ENCODE assay signal across 8 cellular contexts in genomic region chr19:48469056-48469881, GRCh38. TPM values are rescaled to one million over a fixed set of nuclear protein-coding genes. Genes with fewer than 3 reads are reported as not detected.
DNase-seq lines count a peak whose midpoint lies in the region; ATAC-seq and TF ChIP-seq lines count a peak whose summit lies in the region.

A gene with protein sequence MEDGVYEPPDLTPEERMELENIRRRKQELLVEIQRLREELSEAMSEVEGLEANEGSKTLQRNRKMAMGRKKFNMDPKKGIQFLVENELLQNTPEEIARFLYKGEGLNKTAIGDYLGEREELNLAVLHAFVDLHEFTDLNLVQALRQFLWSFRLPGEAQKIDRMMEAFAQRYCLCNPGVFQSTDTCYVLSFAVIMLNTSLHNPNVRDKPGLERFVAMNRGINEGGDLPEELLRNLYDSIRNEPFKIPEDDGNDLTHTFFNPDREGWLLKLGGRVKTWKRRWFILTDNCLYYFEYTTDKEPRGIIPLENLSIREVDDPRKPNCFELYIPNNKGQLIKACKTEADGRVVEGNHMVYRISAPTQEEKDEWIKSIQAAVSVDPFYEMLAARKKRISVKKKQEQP (plus strand): TSS chr19:48469369. CDS start chr19:48469508, 139 bp downstream.

- peak; percentile 94 for ATAC-seq in GM19452 (IDR thresholded peaks at IDR 0.05; ENCODE audit: unreplicated experiment)
- ATAC-seq in HG03575 (IDR thresholded peaks at IDR 0.05; ENCODE audit: extremely low read depth, insufficient number of reproducible peaks, low FRiP score, unreplicated experiment), result peak; percentile 78
- peak; percentile 91 to 95 (median 94) for ATAC-seq in right lobe of liver

- CTCF ChIA-PET in activated CD4-positive, alpha-beta memory T cell treated with anti-CD3 and anti-CD28 coated beads for 36 hours (lab: Charles Lee), result interaction anchor here (0.8 to 1.9 kb wide), 4 partner anchors 20 to 120 kb away, joined by 3 to 10 read pairs (median 4); no protein-coding TSS in a partner anchor

- no peaks in the 10 kb centered on the region for H3K9me3 ChIP-seq in right lobe of liver

- H3K4me1 Mint-ChIP-seq in activated CD4-positive, alpha-beta memory T cell treated with anti-CD3 and anti-CD28 coated beads for 36 hours (ENCODE audit: low read depth), result peaks cover 22% of the 10 kb centered on the region

- no peaks in the 10 kb centered on the region for H3K27me3 ChIP-seq in right lobe of liver

- WGBS in right lobe of liver (ENCODE audit: insufficient coverage, low coverage, low lambda C conversion rate, missing lambda C conversion rate), result 3% methylated on average over 13 of the region's 87 CpGs

- TF ChIP-seq CTCF in C4-2B (conservative IDR thresholded peaks at IDR 0.05) (no peak), right lobe of liver (IDR thresholded peaks at IDR 0.05) (peak in 1 of 4 donors; percentile 16)

- H3K4me1 ChIP-seq in right lobe of liver, result peaks cover 0 to 8% (median 4%) of the 10 kb centered on the region in 4 donors

- DNase-seq in NCI-H82 (lab: John Stamatoyannopoulos, UW) (peak; percentile 100), dermis microvascular lymphatic vessel endothelial cell (ENCODE audit: low read depth in 2 of 2) (peak; percentile 87 to 99), right lobe of liver (peak; percentile 99 to 100 (median 100))
- DNase-seq in activated CD4-positive, alpha-beta memory T cell treated with anti-CD3 and anti-CD28 coated beads for 36 hours, result peak; percentile 100
- DNase-seq in stimulated activated CD4-positive, alpha-beta T cell treated with anti-CD3 and anti-CD28 coated beads, Interleukin-4, amount 100 ng/mL, for 48 hours (ENCODE audit: low read depth in 2 of 2), result peak; percentile 96 to 99

- peak within 1 kb of the TSS; percentile 84 for H3K27ac Mint-ChIP-seq in activated CD4-positive, alpha-beta memory T cell treated with anti-CD3 and anti-CD28 coated beads for 36 hours

- no peaks in the 10 kb centered on the region for H3K27me3 Mint-ChIP-seq in activated CD4-positive, alpha-beta memory T cell treated with anti-CD3 and anti-CD28 coated beads for 36 hours

- POLR2A ChIA-PET in activated CD4-positive, alpha-beta memory T cell treated with anti-CD3 and anti-CD28 coated beads for 36 hours (lab: Charles Lee), result interaction anchor here (0.7 kb wide), 1 partner anchor 106 kb away, joined by 3 read pairs; no protein-coding TSS in a partner anchor

- peaks cover 0 to 33% (median 10%) of the 10 kb centered on the region in 4 donors for H3K36me3 ChIP-seq in right lobe of liver

- H3K4me3 ChIP-seq in right lobe of liver, result peak within 1 kb of the TSS; percentile 99

- H3K36me3 Mint-ChIP-seq in activated CD4-positive, alpha-beta memory T cell treated with anti-CD3 and anti-CD28 coated beads for 36 hours, result peaks cover 8% of the 10 kb centered on the region

- H3K9me3 Mint-ChIP-seq in activated CD4-positive, alpha-beta memory T cell treated with anti-CD3 and anti-CD28 coated beads for 36 hours, result no peaks in the 10 kb centered on the region

- intact Hi-C loops in activated CD4-positive, alpha-beta memory T cell treated with anti-CD3 and anti-CD28 coated beads for 36 hours (cut with micrococcal nuclease), result loop anchor here (1.0 to 2.0 kb wide), 4 partner anchors 24 to 136 kb away; partner anchors contain the start of gene GRWD1
- intact Hi-C loops in right lobe of liver (cut with DNase I), result no loop called here

- peak within 1 kb of the TSS; percentile 92 for H3K27ac ChIP-seq in C4-2B
- H3K27ac ChIP-seq in right lobe of liver, result peak within 1 kb of the TSS; percentile 84 to 97 (median 86)

- peak; percentile 96 for TF ChIP-seq POLR2A in right lobe of liver (IDR thresholded peaks at IDR 0.05)

- peak within 1 kb of the TSS; percentile 83 for H3K4me3 Mint-ChIP-seq in activated CD4-positive, alpha-beta memory T cell treated with anti-CD3 and anti-CD28 coated beads for 36 hours

RNA-seq across cellular contexts. Expression of the gene that starts here (rescaled TPM):
- total RNA-seq in activated CD4-positive, alpha-beta memory T cell treated with anti-CD3 and anti-CD28 coated beads for 36 hours, result 10 to 100 TPM; 31.5 to 33.6 TPM
- 42.0 and 64.6 TPM in 2 replicates for total RNA-seq in dermis microvascular lymphatic vessel endothelial cell
- total RNA-seq in right lobe of liver, result 10 to 100 TPM in 5 of 6 experiments, 1 to 10 TPM in 1; 7.7 to 22.7 (median 13.5) TPM

Comparison
In these comparisons a context has a peak if more than half of its experiments do, and no peak if none do; other contexts are left out.
1. Peak in every context shown above with its lines: DNase-seq, ATAC-seq, H3K4me3 ChIP-seq and H3K27ac ChIP-seq.